ENCODE assay signal across 1 cellular context in genomic region chr10:15035385-15036301, GRCh38.
A peak's percentile ranks its signal among the peaks of the same experiment; 100 is the strongest.
TF ChIP-seq lines count a peak whose summit lies in the region.

No MANE protein-coding gene starts in this region.

TF ChIP-seq in K562, 482 proteins besides CTCF, POLR2A, EP300 and RAD21 (continued from another document and continues in another):
- peak; percentile 30; the same call in 1 of the 2 replicates for TF ChIP-seq LEF1 (IDR thresholded peaks at IDR 0.05)
- 0 out of 2 replicates have a peak, but pooled peaks have one; percentile 11 for TF ChIP-seq GABPA (tag; conservative IDR thresholded peaks at IDR 0.05; ENCODE audit: low read depth)
- peak; percentile 38; the same call in 1 of the 2 replicates for TF ChIP-seq SMARCE1 (IDR thresholded peaks at IDR 0.05)
- TF ChIP-seq, protein P1, sequence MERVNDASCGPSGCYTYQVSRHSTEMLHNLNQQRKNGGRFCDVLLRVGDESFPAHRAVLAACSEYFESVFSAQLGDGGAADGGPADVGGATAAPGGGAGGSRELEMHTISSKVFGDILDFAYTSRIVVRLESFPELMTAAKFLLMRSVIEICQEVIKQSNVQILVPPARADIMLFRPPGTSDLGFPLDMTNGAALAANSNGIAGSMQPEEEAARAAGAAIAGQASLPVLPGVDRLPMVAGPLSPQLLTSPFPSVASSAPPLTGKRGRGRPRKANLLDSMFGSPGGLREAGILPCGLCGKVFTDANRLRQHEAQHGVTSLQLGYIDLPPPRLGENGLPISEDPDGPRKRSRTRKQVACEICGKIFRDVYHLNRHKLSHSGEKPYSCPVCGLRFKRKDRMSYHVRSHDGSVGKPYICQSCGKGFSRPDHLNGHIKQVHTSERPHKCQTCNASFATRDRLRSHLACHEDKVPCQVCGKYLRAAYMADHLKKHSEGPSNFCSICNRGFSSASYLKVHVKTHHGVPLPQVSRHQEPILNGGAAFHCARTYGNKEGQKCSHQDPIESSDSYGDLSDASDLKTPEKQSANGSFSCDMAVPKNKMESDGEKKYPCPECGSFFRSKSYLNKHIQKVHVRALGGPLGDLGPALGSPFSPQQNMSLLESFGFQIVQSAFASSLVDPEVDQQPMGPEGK (CRISPR knock-in tag; IDR thresholded peaks at IDR 0.05; ENCODE audit: borderline replicate concordance) = no peak
- TF ChIP-seq, protein P2, sequence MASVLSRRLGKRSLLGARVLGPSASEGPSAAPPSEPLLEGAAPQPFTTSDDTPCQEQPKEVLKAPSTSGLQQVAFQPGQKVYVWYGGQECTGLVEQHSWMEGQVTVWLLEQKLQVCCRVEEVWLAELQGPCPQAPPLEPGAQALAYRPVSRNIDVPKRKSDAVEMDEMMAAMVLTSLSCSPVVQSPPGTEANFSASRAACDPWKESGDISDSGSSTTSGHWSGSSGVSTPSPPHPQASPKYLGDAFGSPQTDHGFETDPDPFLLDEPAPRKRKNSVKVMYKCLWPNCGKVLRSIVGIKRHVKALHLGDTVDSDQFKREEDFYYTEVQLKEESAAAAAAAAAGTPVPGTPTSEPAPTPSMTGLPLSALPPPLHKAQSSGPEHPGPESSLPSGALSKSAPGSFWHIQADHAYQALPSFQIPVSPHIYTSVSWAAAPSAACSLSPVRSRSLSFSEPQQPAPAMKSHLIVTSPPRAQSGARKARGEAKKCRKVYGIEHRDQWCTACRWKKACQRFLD (CRISPR knock-in tag; IDR thresholded peaks at IDR 0.05) = 0 out of 2 replicates have a peak, but pooled peaks have one; percentile 25
- peak; percentile 88 to 92 for TF ChIP-seq MNT (conservative IDR thresholded peaks at IDR 0.05)
- 0 out of 2 replicates have a peak, but pooled peaks have one; percentile 14 for TF ChIP-seq ELF2 (CRISPR knock-in tag; IDR thresholded peaks at IDR 0.05)
- TF ChIP-seq DMBX1 (CRISPR knock-in tag; IDR thresholded peaks at IDR 0.05; ENCODE audit: borderline replicate concordance) = no peak
- TF ChIP-seq SRF (CRISPR knock-in tag; IDR thresholded peaks at IDR 0.05) = peak in 1 of 2 experiments; percentile 49; a peak in 1 of 4 replicates
- TF ChIP-seq, protein P3, sequence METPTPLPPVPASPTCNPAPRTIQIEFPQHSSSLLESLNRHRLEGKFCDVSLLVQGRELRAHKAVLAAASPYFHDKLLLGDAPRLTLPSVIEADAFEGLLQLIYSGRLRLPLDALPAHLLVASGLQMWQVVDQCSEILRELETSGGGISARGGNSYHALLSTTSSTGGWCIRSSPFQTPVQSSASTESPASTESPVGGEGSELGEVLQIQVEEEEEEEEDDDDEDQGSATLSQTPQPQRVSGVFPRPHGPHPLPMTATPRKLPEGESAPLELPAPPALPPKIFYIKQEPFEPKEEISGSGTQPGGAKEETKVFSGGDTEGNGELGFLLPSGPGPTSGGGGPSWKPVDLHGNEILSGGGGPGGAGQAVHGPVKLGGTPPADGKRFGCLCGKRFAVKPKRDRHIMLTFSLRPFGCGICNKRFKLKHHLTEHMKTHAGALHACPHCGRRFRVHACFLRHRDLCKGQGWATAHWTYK (CRISPR knock-in tag; IDR thresholded peaks at IDR 0.05) = no peak
- no peak for TF ChIP-seq ZFP30 (CRISPR knock-in tag; IDR thresholded peaks at IDR 0.05; ENCODE audit: borderline replicate concordance)
- TF ChIP-seq ZBTB7A (IDR thresholded peaks at IDR 0.05; ENCODE audit: borderline replicate concordance, control insufficient read depth, low read depth, low read length) = no peak
- TF ChIP-seq, protein P4, sequence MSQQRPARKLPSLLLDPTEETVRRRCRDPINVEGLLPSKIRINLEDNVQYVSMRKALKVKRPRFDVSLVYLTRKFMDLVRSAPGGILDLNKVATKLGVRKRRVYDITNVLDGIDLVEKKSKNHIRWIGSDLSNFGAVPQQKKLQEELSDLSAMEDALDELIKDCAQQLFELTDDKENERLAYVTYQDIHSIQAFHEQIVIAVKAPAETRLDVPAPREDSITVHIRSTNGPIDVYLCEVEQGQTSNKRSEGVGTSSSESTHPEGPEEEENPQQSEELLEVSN (IDR thresholded peaks at IDR 0.05; ENCODE audit: borderline replicate concordance in 1 of 2, extremely low read depth in 1 of 2, insufficient read depth in 1 of 2, insufficient read length in 1 of 2, low read depth in 1 of 2, low read length in 1 of 2, poor library complexity in 1 of 2, severe bottlenecking in 1 of 2) = peak; percentile 29 to 66
- no peak for TF ChIP-seq ZBTB8A (IDR thresholded peaks at IDR 0.05; ENCODE audit: partially characterized antibody)
- peak; percentile 43 for TF ChIP-seq RBM25 (IDR thresholded peaks at IDR 0.05; ENCODE audit: low read depth, low read length, severe bottlenecking)
- no peak for TF ChIP-seq NCOA4 (IDR thresholded peaks at IDR 0.05; ENCODE audit: partially characterized antibody)
- TF ChIP-seq CHD2 (IDR thresholded peaks at IDR 0.05; ENCODE audit: low read depth, low read length) = peak; percentile 87
- TF ChIP-seq HNRNPLL (IDR thresholded peaks at IDR 0.05; ENCODE audit: low read depth, low read length, poor library complexity, severe bottlenecking) = peak; percentile 50
- TF ChIP-seq, protein P5, sequence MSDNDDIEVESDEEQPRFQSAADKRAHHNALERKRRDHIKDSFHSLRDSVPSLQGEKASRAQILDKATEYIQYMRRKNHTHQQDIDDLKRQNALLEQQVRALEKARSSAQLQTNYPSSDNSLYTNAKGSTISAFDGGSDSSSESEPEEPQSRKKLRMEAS (CRISPR knock-in tag; IDR thresholded peaks at IDR 0.05) = peak; percentile 85
- TF ChIP-seq RB1 (IDR thresholded peaks at IDR 0.05; ENCODE audit: low read depth) = no peak
- no peak for TF ChIP-seq CEBPG (CRISPR knock-in tag; IDR thresholded peaks at IDR 0.05)
- no peak for TF ChIP-seq CEBPG (tag; conservative IDR thresholded peaks at IDR 0.05 in 1 of 2, IDR thresholded peaks at IDR 0.05 in 1 of 2)
- TF ChIP-seq SP2 (IDR thresholded peaks at IDR 0.05; ENCODE audit: extremely low read depth, low read depth, low read length, poor library complexity, severe bottlenecking) = no peak
- TF ChIP-seq ZNF197 (CRISPR knock-in tag; IDR thresholded peaks at IDR 0.05; ENCODE audit: low read depth) = 0 out of 2 replicates have a peak, but pooled peaks have one; percentile 36
- TF ChIP-seq BCL6 (CRISPR knock-in tag; IDR thresholded peaks at IDR 0.05) = no peak
- TF ChIP-seq USF1 (CRISPR knock-in tag; IDR thresholded peaks at IDR 0.05) = peak; percentile 69
- 0 out of 4 replicates have a peak, but pooled peaks of 1 of the 2 experiments have one; percentile 24 for TF ChIP-seq MAZ (CRISPR knock-in tag; conservative IDR thresholded peaks at IDR 0.05 in 1 of 2, IDR thresholded peaks at IDR 0.05 in 1 of 2)
- no peak for TF ChIP-seq ZNF518B (CRISPR knock-in tag; IDR thresholded peaks at IDR 0.05)
- TF ChIP-seq, protein P6, sequence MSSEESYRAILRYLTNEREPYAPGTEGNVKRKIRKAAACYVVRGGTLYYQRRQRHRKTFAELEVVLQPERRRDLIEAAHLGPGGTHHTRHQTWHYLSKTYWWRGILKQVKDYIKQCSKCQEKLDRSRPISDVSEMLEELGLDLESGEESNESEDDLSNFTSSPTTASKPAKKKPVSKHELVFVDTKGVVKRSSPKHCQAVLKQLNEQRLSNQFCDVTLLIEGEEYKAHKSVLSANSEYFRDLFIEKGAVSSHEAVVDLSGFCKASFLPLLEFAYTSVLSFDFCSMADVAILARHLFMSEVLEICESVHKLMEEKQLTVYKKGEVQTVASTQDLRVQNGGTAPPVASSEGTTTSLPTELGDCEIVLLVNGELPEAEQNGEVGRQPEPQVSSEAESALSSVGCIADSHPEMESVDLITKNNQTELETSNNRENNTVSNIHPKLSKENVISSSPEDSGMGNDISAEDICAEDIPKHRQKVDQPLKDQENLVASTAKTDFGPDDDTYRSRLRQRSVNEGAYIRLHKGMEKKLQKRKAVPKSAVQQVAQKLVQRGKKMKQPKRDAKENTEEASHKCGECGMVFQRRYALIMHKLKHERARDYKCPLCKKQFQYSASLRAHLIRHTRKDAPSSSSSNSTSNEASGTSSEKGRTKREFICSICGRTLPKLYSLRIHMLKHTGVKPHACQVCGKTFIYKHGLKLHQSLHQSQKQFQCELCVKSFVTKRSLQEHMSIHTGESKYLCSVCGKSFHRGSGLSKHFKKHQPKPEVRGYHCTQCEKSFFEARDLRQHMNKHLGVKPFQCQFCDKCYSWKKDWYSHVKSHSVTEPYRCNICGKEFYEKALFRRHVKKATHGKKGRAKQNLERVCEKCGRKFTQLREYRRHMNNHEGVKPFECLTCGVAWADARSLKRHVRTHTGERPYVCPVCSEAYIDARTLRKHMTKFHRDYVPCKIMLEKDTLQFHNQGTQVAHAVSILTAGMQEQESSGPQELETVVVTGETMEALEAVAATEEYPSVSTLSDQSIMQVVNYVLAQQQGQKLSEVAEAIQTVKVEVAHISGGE (CRISPR knock-in tag; IDR thresholded peaks at IDR 0.05) = no peak
- peak; percentile 26; the same call in 1 of the 2 replicates for TF ChIP-seq GATA2 (CRISPR knock-in tag; IDR thresholded peaks at IDR 0.05)
- TF ChIP-seq MXI1 (IDR thresholded peaks at IDR 0.05; ENCODE audit: low read depth, low read length) = peak; percentile 58; the same call in 1 of the 2 replicates
- TF ChIP-seq NEUROD1 (IDR thresholded peaks at IDR 0.05; ENCODE audit: borderline replicate concordance, low read depth, low read length, partially characterized antibody) = no peak
- no peak for TF ChIP-seq DPF2 (IDR thresholded peaks at IDR 0.05)
- TF ChIP-seq ZKSCAN8 (CRISPR knock-in tag; IDR thresholded peaks at IDR 0.05) = no peak; the same call in 1 of the 2 replicates
- no peak for TF ChIP-seq ZNF79 (CRISPR knock-in tag; IDR thresholded peaks at IDR 0.05; ENCODE audit: low read depth)
- TF ChIP-seq SMARCB1 (IDR thresholded peaks at IDR 0.05; ENCODE audit: insufficient read length, low read depth) = no peak
- TF ChIP-seq, protein P7, sequence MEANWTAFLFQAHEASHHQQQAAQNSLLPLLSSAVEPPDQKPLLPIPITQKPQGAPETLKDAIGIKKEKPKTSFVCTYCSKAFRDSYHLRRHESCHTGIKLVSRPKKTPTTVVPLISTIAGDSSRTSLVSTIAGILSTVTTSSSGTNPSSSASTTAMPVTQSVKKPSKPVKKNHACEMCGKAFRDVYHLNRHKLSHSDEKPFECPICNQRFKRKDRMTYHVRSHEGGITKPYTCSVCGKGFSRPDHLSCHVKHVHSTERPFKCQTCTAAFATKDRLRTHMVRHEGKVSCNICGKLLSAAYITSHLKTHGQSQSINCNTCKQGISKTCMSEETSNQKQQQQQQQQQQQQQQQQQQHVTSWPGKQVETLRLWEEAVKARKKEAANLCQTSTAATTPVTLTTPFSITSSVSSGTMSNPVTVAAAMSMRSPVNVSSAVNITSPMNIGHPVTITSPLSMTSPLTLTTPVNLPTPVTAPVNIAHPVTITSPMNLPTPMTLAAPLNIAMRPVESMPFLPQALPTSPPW (CRISPR knock-in tag; IDR thresholded peaks at IDR 0.05) = peak; percentile 80
- TF ChIP-seq SIN3A (IDR thresholded peaks at IDR 0.05; ENCODE audit: borderline replicate concordance in 2 of 2, control insufficient read depth in 1 of 2, low read depth in 2 of 2, low read length in 2 of 2) = peak; percentile 20 to 64; a peak in 2 of 4 replicates
- TF ChIP-seq SAP30 (IDR thresholded peaks at IDR 0.05; ENCODE audit: borderline replicate concordance, insufficient read depth, low read depth, low read length, poor library complexity, severe bottlenecking) = no peak
- no peak for TF ChIP-seq RBM17 (IDR thresholded peaks at IDR 0.05; ENCODE audit: borderline replicate concordance, low read depth, low read length)
- no peak for TF ChIP-seq FOXP4 (CRISPR knock-in tag; IDR thresholded peaks at IDR 0.05; ENCODE audit: borderline replicate concordance)
